Comparison of ENCODE assay signal across 12 cellular contexts in the genomic region with DNA sequence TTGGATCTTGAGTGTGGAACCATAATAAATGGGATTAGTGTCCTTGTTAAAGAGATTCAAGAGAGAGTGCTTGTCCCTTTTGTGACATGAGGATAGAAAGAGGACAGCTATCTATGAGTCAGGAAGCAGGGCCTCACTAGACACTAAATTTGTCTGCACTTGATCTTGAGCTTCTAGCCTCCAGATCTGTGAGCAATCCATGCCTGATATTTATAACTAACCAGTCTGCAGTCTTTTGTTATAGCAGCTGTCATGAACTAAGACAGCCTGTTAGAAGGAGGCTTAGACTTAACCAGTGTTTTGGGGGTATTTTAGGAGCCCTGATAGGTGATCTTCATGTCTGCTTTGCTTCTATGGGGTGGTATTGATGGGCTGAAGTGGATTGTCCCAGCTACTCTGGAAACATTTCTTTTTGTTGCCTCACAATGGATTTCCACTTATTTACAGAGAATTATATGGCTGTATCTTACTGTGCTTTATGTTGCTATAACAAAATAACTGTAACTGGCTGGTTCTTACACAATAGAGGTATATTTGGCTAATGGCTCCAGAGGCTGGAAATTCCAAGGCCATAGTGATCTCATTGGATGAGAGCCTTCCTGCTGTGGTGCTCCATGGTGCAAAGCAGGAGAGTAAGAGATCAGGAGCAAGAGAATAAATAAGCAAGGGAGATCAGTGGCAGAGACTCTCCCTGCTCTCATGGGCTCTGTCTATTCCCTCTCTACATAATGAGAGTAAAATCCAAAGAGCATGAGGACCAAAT. TPM values are rescaled to one million over a fixed set of nuclear protein-coding genes. Genes with fewer than 3 reads are reported as not detected.
A peak's percentile ranks its signal among the peaks of the same experiment; 100 is the strongest.
DNase-seq lines count a peak whose midpoint lies in the region; ATAC-seq, FAIRE-seq and TF ChIP-seq lines count a peak whose summit lies in the region.
"Had no signal": no experiment of that assay in that cellular context is flagged by ENCODE, and none has a peak within 500 bp of the region (broad histone marks: within the 10 kb centered on the region; RNA-seq: fewer than 3 reads in every experiment).

No MANE protein-coding gene starts in this region.

- no peak overlapping the region for H2AK5ac ChIP-seq in H1 (ENCODE audit: low read depth, low read length)

- H3K4ac ChIP-seq in H1 (replicated peaks; ENCODE audit: insufficient read length, low read depth, low read length), result no peak overlapping the region

- H4K91ac ChIP-seq in H1 (replicated peaks; ENCODE audit: insufficient read length, low read length), result no peak overlapping the region

- no peak overlapping the region for H3K14ac ChIP-seq in H1 (ENCODE audit: insufficient read length)

- FAIRE-seq in H1 (lab: Jason Lieb, UNC), result no peak
- FAIRE-seq: frontal cortex had no signal

- no peak overlapping the region for H4K8ac ChIP-seq in H1 (ENCODE audit: extremely low read depth, insufficient read depth, low read length)

- H3K23ac ChIP-seq in H1 (ENCODE audit: insufficient read length), result no peak overlapping the region

- ATAC-seq in PC-3, result no peak
- no peak for ATAC-seq in HG02970 (IDR thresholded peaks at IDR 0.05; ENCODE audit: low FRiP score, unreplicated experiment)

- H3K9me3 ChIP-seq in PC-3 (ENCODE audit: low read length), result no peaks in the 10 kb centered on the region
- H3K9me3 ChIP-seq in H1 (ENCODE audit: insufficient read depth in 2 of 2, low read depth in 1 of 2, low read length in 1 of 2), result peaks cover 15 to 20% of the 10 kb centered on the region in 2 experiments
- H3K9me3 ChIP-seq in suprapubic skin, result no peaks in the 10 kb centered on the region

- no peak overlapping the region for H3K56ac ChIP-seq in H1 (replicated peaks; ENCODE audit: insufficient read length, low read depth, low read length)

- H3K36me3 ChIP-seq in PC-3 (ENCODE audit: low read depth, low read length) (no peaks in the 10 kb centered on the region), H1 (ENCODE audit: control insufficient read depth in 2 of 4, insufficient read depth in 4 of 4, low read length in 3 of 4) (no peaks in the 10 kb centered on the region), suprapubic skin (no peaks in the 10 kb centered on the region)

- H3K27me3 ChIP-seq in PC-3 (ENCODE audit: low read length) (no peaks in the 10 kb centered on the region), H1 (replicated peaks in 1 of 4; ENCODE audit: control insufficient read depth in 3 of 4, extremely low read depth in 1 of 4, insufficient read depth in 3 of 4, low read length in 3 of 4) (no peaks in the 10 kb centered on the region), suprapubic skin (no peaks in the 10 kb centered on the region)

- H3K9me2 ChIP-seq in PC-3 (replicated peaks; ENCODE audit: low read length), result no peaks in the 10 kb centered on the region

- no peak overlapping the region for H2BK20ac ChIP-seq in H1 (ENCODE audit: low read length)

- H3K4me1 ChIP-seq in PC-3 (ENCODE audit: insufficient read depth, low read length) (peaks cover 9% of the 10 kb centered on the region; the same call in 1 of the 2 replicates), H1 (replicated peaks in 1 of 4; ENCODE audit: control insufficient read depth in 3 of 4, insufficient read depth in 4 of 4, low read length in 3 of 4) (peaks cover 0 to 7% (median 3%) of the 10 kb centered on the region in 4 experiments; a peak in 3 of 7 replicates), suprapubic skin (peaks cover 34% of the 10 kb centered on the region)

- DNase-seq in PC-3 (no peak), H1 (ENCODE audit: low read depth in 1 of 2, low spot score in 2 of 2) (no peak), lung microvascular endothelial cell (ENCODE audit: low read depth in 2 of 2) (peak; percentile 4 to 55), suprapubic skin (ENCODE audit: low spot score in 2 of 2) (no peak), NCI-H774 (lab: John Stamatoyannopoulos, UW) (no peak), anterior cingulate cortex (lab: John Stamatoyannopoulos, UW) (no peak)
- no peak for DNase-seq in effector CD8-positive, alpha-beta T cell (lab: John Stamatoyannopoulos, UW)
- DNase-seq: activated B cell treated with CpG ODN at 0.5 μM for 24 hours; activated naive CD4-positive, alpha-beta T cell treated with Interleukin-2 at 50 U/mL for 16 hours had no signal

- no peak overlapping the region for H3K18ac ChIP-seq in H1 (ENCODE audit: extremely low read depth, low read length)

- TF ChIP-seq POLR2A in H1 (IDR thresholded peaks at IDR 0.05; ENCODE audit: control extremely low read depth in 1 of 2, low read depth in 2 of 2, low read length in 2 of 2) (no peak), suprapubic skin (IDR thresholded peaks at IDR 0.05) (no peak)

- H3K4me2 ChIP-seq in PC-3 (ENCODE audit: low read length) (no peak overlapping the region), H1 (ENCODE audit: insufficient read depth in 1 of 2, low read depth in 2 of 2, low read length in 2 of 2) (no peak overlapping the region)

- H3K9ac ChIP-seq in PC-3 (ENCODE audit: low read length) (no peak overlapping the region), H1 (replicated peaks in 1 of 4; ENCODE audit: extremely low read depth in 1 of 4, low read depth in 3 of 4, low read length in 3 of 4) (no peak overlapping the region)

- no peaks in the 10 kb centered on the region for H3K23me2 ChIP-seq in H1 (ENCODE audit: low read depth, low read length)

- H3K4me3 ChIP-seq in PC-3 (ENCODE audit: low read length) (no peak overlapping the region), H1 (ENCODE audit: extremely low read depth in 1 of 4, insufficient read depth in 2 of 4, low read depth in 3 of 4, low read length in 4 of 4) (no peak overlapping the region), suprapubic skin (no peak overlapping the region)

- TF ChIP-seq EP300 in H1 (IDR thresholded peaks at IDR 0.05; ENCODE audit: borderline replicate concordance in 1 of 2, low read depth in 2 of 2, low read length in 2 of 2) (no peak), suprapubic skin (IDR thresholded peaks at IDR 0.05) (no peak)

- H3F3A ChIP-seq in PC-3 (ENCODE audit: low read length, unreplicated experiment), result no peaks in the 10 kb centered on the region

- no peaks in the 10 kb centered on the region for H4K20me1 ChIP-seq in PC-3 (ENCODE audit: low read length)
- H4K20me1 ChIP-seq in H1 (replicated peaks in 1 of 2; ENCODE audit: control insufficient read depth in 1 of 2, insufficient read depth in 2 of 2, low read length in 2 of 2), result no peaks in the 10 kb centered on the region

- POLR2A ChIA-PET in PC-3 (lab: Charles Lee; ENCODE audit: unreplicated experiment) (no interaction called here), H1 (lab: Charles Lee; ENCODE audit: partially characterized antibody) (no interaction called here)

- H2BK120ac ChIP-seq in H1 (replicated peaks; ENCODE audit: low read depth, low read length), result no peak overlapping the region

- no peak overlapping the region for H2BK5ac ChIP-seq in H1 (ENCODE audit: low read depth, low read length)

- TF ChIP-seq CTCF in PC-3 (conservative IDR thresholded peaks at IDR 0.05; ENCODE audit: low read depth, low read length) (no peak), H1 (IDR thresholded peaks at IDR 0.05; ENCODE audit: control extremely low read depth in 1 of 3, insufficient read depth in 1 of 3, low read depth in 1 of 3, low read length in 3 of 3) (no peak), suprapubic skin (IDR thresholded peaks at IDR 0.05) (no peak)

- no peak overlapping the region for H4K5ac ChIP-seq in H1 (ENCODE audit: insufficient read length, low read depth, low read length)

- no peaks in the 10 kb centered on the region for H3K79me1 ChIP-seq in H1 (ENCODE audit: low read depth, low read length)

- intact Hi-C loops in PC-3 (cut with micrococcal nuclease), result no loop called here

- H2BK15ac ChIP-seq in H1 (ENCODE audit: low read length), result no peak overlapping the region

- BruUV-seq in PC-3 (replicated peaks; lab: Mats Ljungman, UMichigan), result no TSS peak

- 0 out of 2 replicates have a peak overlapping the region, but pooled peaks have one; percentile 6 for H2AFZ ChIP-seq in PC-3 (ENCODE audit: low read length)
- peak overlapping the region; percentile 89; the same call in 1 of the 2 replicates for H2AFZ ChIP-seq in H1 (ENCODE audit: low read length)

- TF ChIP-seq RAD21 in H1 (IDR thresholded peaks at IDR 0.05 in 1 of 2, conservative IDR thresholded peaks at IDR 0.05 in 1 of 2; ENCODE audit: low read depth in 2 of 2, low read length in 2 of 2), result no peak

- CTCF ChIA-PET in PC-3 (lab: Charles Lee) (no interaction called here), H1 (lab: Charles Lee; ENCODE audit: partially characterized antibody) (interaction anchor here (2.9 kb wide), 1 partner anchor 19 kb away, joined by 6 read pairs; no protein-coding TSS in a partner anchor)

- no peak overlapping the region for H3K27ac ChIP-seq in PC-3 (ENCODE audit: low read length)
- no peak overlapping the region for H3K27ac ChIP-seq in H1 (ENCODE audit: low read depth, low read length)
- H3K27ac ChIP-seq in suprapubic skin, result peak overlapping the region; percentile 74

- no peaks in the 10 kb centered on the region for H3K79me2 ChIP-seq in PC-3 (ENCODE audit: low read length)
- H3K79me2 ChIP-seq in H1 (ENCODE audit: control insufficient read depth in 1 of 2, insufficient read depth in 2 of 2, low read length in 2 of 2), result no peaks in the 10 kb centered on the region

- no peak overlapping the region for H2BK12ac ChIP-seq in H1 (ENCODE audit: low read depth, low read length)

TF ChIP-seq in H1, 55 proteins besides CTCF, POLR2A, EP300 and RAD21:
- TF ChIP-seq SP2 (IDR thresholded peaks at IDR 0.05; ENCODE audit: low read length) (no peak), TAF7 (optimal IDR thresholded peaks at IDR 0.05; ENCODE audit: borderline replicate concordance, low read depth, low read length) (no peak), CBX8 (IDR thresholded peaks at IDR 0.05; ENCODE audit: borderline replicate concordance, low read depth, low read length) (no peak), RFX5 (IDR thresholded peaks at IDR 0.05; ENCODE audit: borderline replicate concordance, low read depth, low read length) (no peak), HDAC2 (IDR thresholded peaks at IDR 0.05; ENCODE audit: borderline replicate concordance in 1 of 2, low read depth in 2 of 2, low read length in 2 of 2) (no peak)

RNA-seq across cellular contexts. Expression of a gene that starts 23.4 kb away (rescaled TPM):
- total RNA-seq in PC-3 (2014; rRNA removed), result 15.8 and 24.0 TPM in 2 replicates
- total RNA-seq in H1 (2021; fragmentation: NEBNext Ultra II Directional; extraction: Animal tissue kit (Norgen Biotek cat#: 25700)), result 4.5 and 4.6 TPM in 2 replicates
- 4.5 and 6.9 TPM in 2 replicates for polyA plus RNA-seq in H1 (2011; rRNA removed)
- polyA plus RNA-seq in H1 (2011; cell fraction: cytosol; rRNA removed), result 5.5 TPM
- 4.7 TPM for polyA plus RNA-seq in H1 (2011; cell fraction: nucleus; rRNA removed)
- polyA plus RNA-seq in H1 (2012, experiment 1 of 2), result 4.0 to 6.2 TPM (median 5.2 TPM) in 4 replicates
- polyA plus RNA-seq in H1 (2012, experiment 2 of 2), result 0.83 TPM
- 7.5 TPM for polyA plus RNA-seq in H1 (2013, experiment 1 of 2)
- 6.7 TPM for polyA plus RNA-seq in H1 (2013, experiment 2 of 2)
- polyA minus RNA-seq in H1 (2011; rRNA and poly(A)+ RNA removed), result 2.8 and 3.0 TPM in 2 replicates
- 4.9 TPM for polyA minus RNA-seq in H1 (2011; cell fraction: cytosol; rRNA and poly(A)+ RNA removed)
- 6.9 TPM for polyA minus RNA-seq in H1 (2011; cell fraction: nucleus; rRNA and poly(A)+ RNA removed)
- total RNA-seq in lung microvascular endothelial cell, result 108 and 111 TPM in 2 replicates
- total RNA-seq in suprapubic skin, result 10 to 100 TPM; 13.4 to 43.0 (median 15.5) TPM
- total RNA-seq: activated B cell treated with CpG ODN at 0.5 μM for 24 hours, OCI-LY7 had no signal

Comparison
In these comparisons a context has a peak if more than half of its experiments do, and no peak if none do; other contexts are left out.
1. DNase-seq: peak in lung microvascular endothelial cell (2 of 2); none in PC-3 (single experiment), H1 (0 of 2), suprapubic skin (0 of 2), NCI-H774 (single experiment), anterior cingulate cortex (0 of 58) and effector CD8-positive, alpha-beta T cell (single experiment).